In genomic region chr5:152480677-152481076, GRCh38 we compare ENCODE assay signal across 8 cellular contexts.
DNase-seq lines count a peak whose midpoint lies in the region; ATAC-seq lines count a peak whose summit lies in the region.
"Not testable (repeated sequence)": the region's sequence is repeated elsewhere in the genome, so short reads cannot be mapped to it uniquely, and the experiment has no call there.

No MANE protein-coding gene starts in this region.

- not testable (repeated sequence) for H3K36me3 ChIP-seq in MG63

- not testable (repeated sequence) for H3K27ac Mint-ChIP-seq in stimulated activated effector memory CD8-positive, alpha-beta T cell treated with anti-CD3 and anti-CD28 coated beads, Interleukin-12 subunit alpha, Interleukin-12 subunit beta, amount 100 ng/mL, for 72 hours

- not testable (repeated sequence) for H3K27me3 ChIP-seq in MG63

- peak; percentile 45 for DNase-seq in MG63
- peak in 1 of 2 donors; percentile 57 for DNase-seq in stimulated activated effector memory CD8-positive, alpha-beta T cell treated with anti-CD3 and anti-CD28 coated beads, Interleukin-12 subunit alpha, Interleukin-12 subunit beta, amount 100 ng/mL, for 72 hours (ENCODE audit: low spot score in 2 of 2)

- not testable (repeated sequence) for H3K4me1 Mint-ChIP-seq in stimulated activated effector memory CD8-positive, alpha-beta T cell treated with anti-CD3 and anti-CD28 coated beads, Interleukin-12 subunit alpha, Interleukin-12 subunit beta, amount 100 ng/mL, for 72 hours

- peak overlapping the region; percentile 26 for H3K4me3 ChIP-seq in MG63

- not testable (repeated sequence) for H3K4me3 Mint-ChIP-seq in stimulated activated effector memory CD8-positive, alpha-beta T cell treated with anti-CD3 and anti-CD28 coated beads, Interleukin-12 subunit alpha, Interleukin-12 subunit beta, amount 100 ng/mL, for 72 hours

- H3K9me3 ChIP-seq in MG63, result not testable (repeated sequence)

- H3K36me3 Mint-ChIP-seq in stimulated activated effector memory CD8-positive, alpha-beta T cell treated with anti-CD3 and anti-CD28 coated beads, Interleukin-12 subunit alpha, Interleukin-12 subunit beta, amount 100 ng/mL, for 72 hours, result not testable (repeated sequence)

- ATAC-seq in GM18499 (IDR thresholded peaks at IDR 0.05; ENCODE audit: insufficient read depth, unreplicated experiment), result peak; percentile 63
- peak; percentile 69 for ATAC-seq in GM18907 (IDR thresholded peaks at IDR 0.05; ENCODE audit: unreplicated experiment)
- peak; percentile 92 for ATAC-seq in GM21367 (IDR thresholded peaks at IDR 0.05; ENCODE audit: unreplicated experiment)
- ATAC-seq in HG02588 (IDR thresholded peaks at IDR 0.05; ENCODE audit: unreplicated experiment), result peak; percentile 99
- peak; percentile 63 for ATAC-seq in HG02973 (IDR thresholded peaks at IDR 0.05; ENCODE audit: unreplicated experiment)
- ATAC-seq in HG03378 (IDR thresholded peaks at IDR 0.05; ENCODE audit: unreplicated experiment), result peak; percentile 63
- peak; percentile 98 for ATAC-seq in stimulated activated effector memory CD8-positive, alpha-beta T cell treated with anti-CD3 and anti-CD28 coated beads, Interleukin-12 subunit alpha, Interleukin-12 subunit beta, amount 100 ng/mL, for 72 hours

- not testable (repeated sequence) for H3K9me3 Mint-ChIP-seq in stimulated activated effector memory CD8-positive, alpha-beta T cell treated with anti-CD3 and anti-CD28 coated beads, Interleukin-12 subunit alpha, Interleukin-12 subunit beta, amount 100 ng/mL, for 72 hours
